ENCODE assay signal across 8 cellular contexts in the genomic region with DNA sequence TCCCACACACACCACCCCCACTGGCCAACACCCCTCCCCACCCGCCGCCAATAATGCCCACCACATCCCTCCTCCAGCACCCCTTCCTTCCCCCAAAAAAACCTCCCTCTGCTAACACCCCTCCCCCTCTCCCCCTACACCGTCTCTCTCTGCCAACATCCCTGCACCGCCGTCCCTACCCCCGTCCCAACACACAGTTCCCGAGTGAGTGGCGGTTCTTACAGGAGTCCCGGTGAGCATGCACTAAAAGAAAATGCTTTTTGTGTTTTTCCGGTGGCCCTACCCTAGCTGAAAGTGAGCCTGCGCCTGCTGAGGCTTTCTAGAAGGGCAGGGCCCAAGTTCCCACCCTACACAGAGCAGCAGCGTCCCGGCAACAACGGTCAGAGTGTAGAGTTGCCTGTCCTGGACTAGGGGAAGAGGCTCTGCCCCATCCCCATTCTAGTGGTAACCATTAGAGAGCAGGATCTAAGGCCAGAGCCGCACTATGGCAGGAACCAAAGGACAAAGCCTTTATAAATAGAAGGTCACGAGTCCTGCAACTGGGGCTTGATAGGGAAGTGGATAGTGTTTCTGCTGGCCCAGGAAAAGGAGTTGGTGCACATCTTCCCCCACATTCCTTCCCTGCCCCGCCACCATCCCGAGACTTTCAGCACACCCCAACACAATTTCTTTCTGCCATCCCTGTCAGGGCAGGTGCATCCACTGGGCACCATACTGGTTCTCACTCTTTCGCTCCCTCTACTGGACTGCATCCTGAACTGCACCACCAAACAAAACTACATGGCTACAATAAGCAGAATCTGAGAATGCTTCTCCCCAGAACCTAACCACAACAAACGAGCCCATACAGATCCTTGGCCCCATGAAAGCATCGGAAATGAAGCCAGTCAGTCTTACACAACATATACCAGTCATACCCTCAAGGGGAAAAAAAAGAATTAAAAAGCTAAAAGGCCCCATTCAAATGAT.
DNase-seq lines count a peak whose midpoint lies in the region; ATAC-seq and TF ChIP-seq lines count a peak whose summit lies in the region.

No MANE protein-coding gene starts in this region.

- DNase-seq in DND-41 (peak; percentile 56), SK-N-MC (ENCODE audit: low read depth, low spot score) (peak; percentile 2), T47D (ENCODE audit: low read depth in 1 of 2, low spot score in 1 of 2) (peak; percentile 20 to 67), lung (ENCODE audit: low spot score) (no peak), dedifferentiated amniotic fluid mesenchymal stem cell (ENCODE audit: extremely low spot score) (no peak), sciatic nerve (ENCODE audit: low spot score) (no peak)

- ATAC-seq in DND-41 (ENCODE audit: insufficient read depth, low read depth), result peak; percentile 99
- ATAC-seq in GM19023 (IDR thresholded peaks at IDR 0.05; ENCODE audit: unreplicated experiment), result peak; percentile 92
- ATAC-seq in HG03439 (IDR thresholded peaks at IDR 0.05; ENCODE audit: unreplicated experiment), result peak; percentile 56
- ATAC-seq in lung (ENCODE audit: insufficient read depth, low FRiP score), result peak; percentile 53
- no peak for ATAC-seq in sciatic nerve

- H3K27ac ChIP-seq in DND-41 (ENCODE audit: low read length) (no peak overlapping the region), SK-N-MC (no peak overlapping the region), lung (ENCODE audit: low read depth in 1 of 2, low read length in 1 of 2) (no peak overlapping the region)

- H3K4me1 ChIP-seq in DND-41 (ENCODE audit: insufficient read depth, low read length) (no peaks in the 10 kb centered on the region), lung (ENCODE audit: control insufficient read depth in 2 of 2, insufficient read depth in 2 of 2, low read length in 2 of 2) (no peaks in the 10 kb centered on the region)

- H3K79me2 ChIP-seq in DND-41 (ENCODE audit: insufficient read depth, low read length), result no peaks in the 10 kb centered on the region

- H3K27me3 ChIP-seq in DND-41 (ENCODE audit: insufficient read depth, low read length, poor library complexity) (no peaks in the 10 kb centered on the region), lung (ENCODE audit: control insufficient read depth, insufficient read depth) (no peaks in the 10 kb centered on the region)

- no peak overlapping the region for H3K9ac ChIP-seq in DND-41 (ENCODE audit: low read depth, low read length)
- H3K9ac ChIP-seq in SK-N-MC (ENCODE audit: insufficient read length), result no peak overlapping the region

- intact Hi-C loops in sciatic nerve (cut with DNase I), result no loop called here

- H2AFZ ChIP-seq in DND-41 (ENCODE audit: low read depth, low read length), result no peak overlapping the region

- H4K20me1 ChIP-seq in DND-41 (ENCODE audit: insufficient read depth, low read length), result no peaks in the 10 kb centered on the region

- H3K4me3 ChIP-seq in DND-41 (ENCODE audit: low read depth in 1 of 2, low read length in 2 of 2) (no peak overlapping the region), SK-N-MC (no peak overlapping the region), lung (no peak overlapping the region)

- in situ Hi-C loops in T47D (cut with HindIII; ENCODE audit: low pct_unique_long_range_greater_than_20kb, low sequenced_read_pairs), result no loop called here

- peak; percentile 62 for TF ChIP-seq CTCF in DND-41 (IDR thresholded peaks at IDR 0.05; ENCODE audit: borderline replicate concordance, extremely low read depth, low read length, poor library complexity, severe bottlenecking)
- TF ChIP-seq CTCF in lung (IDR thresholded peaks at IDR 0.05; ENCODE audit: control extremely low read depth, extremely low read depth), result no peak

- no peak overlapping the region for H3K4me2 ChIP-seq in DND-41 (ENCODE audit: insufficient read depth, low read length)

- no peaks in the 10 kb centered on the region for H3K36me3 ChIP-seq in DND-41 (ENCODE audit: insufficient read depth, low read length)
- no peaks in the 10 kb centered on the region for H3K36me3 ChIP-seq in SK-N-MC (ENCODE audit: insufficient read depth, low read length)
- H3K36me3 ChIP-seq in lung (ENCODE audit: control insufficient read depth in 2 of 2, insufficient read depth in 2 of 2, low read length in 2 of 2), result no peaks in the 10 kb centered on the region

- WGBS in lung, 2 donors, result 29 to 56% methylated on average over 19 to 21 of the region's 21 CpGs

- H3K9me3 ChIP-seq in DND-41 (ENCODE audit: insufficient read depth, low read length, severe bottlenecking), result no peaks in the 10 kb centered on the region
- H3K9me3 ChIP-seq in SK-N-MC (ENCODE audit: low read depth, low read length), result no peaks in the 10 kb centered on the region
- no peaks in the 10 kb centered on the region for H3K9me3 ChIP-seq in lung (ENCODE audit: control insufficient read depth in 2 of 2, insufficient read depth in 1 of 2, low read length in 1 of 2)

Comparison
In these comparisons a context has a peak if more than half of its experiments do, and no peak if none do; other contexts are left out.
1. DNase-seq: peak in DND-41 (single experiment), SK-N-MC (single experiment) and T47D (2 of 2); none in lung (single experiment), dedifferentiated amniotic fluid mesenchymal stem cell (single experiment) and sciatic nerve (single experiment).